Comparison of ENCODE assay signal across 15 cellular contexts in the genomic region with DNA sequence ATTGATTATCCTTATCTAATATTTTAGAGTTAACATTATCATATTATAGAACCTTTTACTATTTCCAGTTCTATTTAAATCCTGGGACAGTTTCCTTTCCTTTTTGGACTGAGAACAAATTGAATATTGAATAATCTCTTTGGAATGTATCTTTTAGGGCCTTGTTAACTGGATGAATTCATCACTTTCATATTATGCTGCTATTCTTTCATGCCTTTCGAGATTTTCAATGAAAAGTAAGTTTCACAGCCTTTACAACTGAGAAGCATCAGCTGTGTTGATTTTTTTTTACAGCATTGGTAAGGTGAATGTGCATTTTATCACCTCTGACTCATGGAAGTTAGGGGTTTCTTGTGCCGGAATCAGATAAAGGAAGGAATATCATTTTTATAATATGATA. TPM values are rescaled to one million over a fixed set of nuclear protein-coding genes. Genes with fewer than 3 reads are reported as not detected.
DNase-seq lines count a peak whose midpoint lies in the region; ATAC-seq, FAIRE-seq and TF ChIP-seq lines count a peak whose summit lies in the region.
"Had no signal": no experiment of that assay in that cellular context is flagged by ENCODE, and none has a peak within 500 bp of the region (broad histone marks: within the 10 kb centered on the region; RNA-seq: fewer than 3 reads in every experiment).

No MANE protein-coding gene starts in this region.

- H3K9me1 ChIP-seq in K562 (ENCODE audit: control insufficient read depth, insufficient read depth, low read length): no peaks in the 10 kb centered on the region

- H2AFZ ChIP-seq in K562 (ENCODE audit: low read depth, low read length): no peak overlapping the region

- no peak for TF ChIP-seq POLR2A in K562 (conservative IDR thresholded peaks at IDR 0.05)
- TF ChIP-seq POLR2A in ovary (IDR thresholded peaks at IDR 0.05): no peak
- no peak for TF ChIP-seq POLR2A in transverse colon (IDR thresholded peaks at IDR 0.05)

- H3K36me3 ChIP-seq in left ventricle myocardium inferior: peaks cover 5% of the 10 kb centered on the region
- no peaks in the 10 kb centered on the region for H3K36me3 ChIP-seq in K562 (ENCODE audit: control insufficient read depth, insufficient read depth, low read length)
- no peaks in the 10 kb centered on the region for H3K36me3 ChIP-seq in ovary
- H3K36me3 ChIP-seq in transverse colon: no peaks in the 10 kb centered on the region
- H3K36me3 ChIP-seq: Peyer's patch, upper lobe of right lung had no signal

- H3K4me3 ChIP-seq in left ventricle myocardium inferior (peak overlapping the region; percentile 4), K562 (no peak overlapping the region), ovary (no peak overlapping the region), transverse colon (no peak overlapping the region)
- H3K4me3 ChIP-seq: Peyer's patch, upper lobe of right lung had no signal

- CTCF ChIA-PET in K562 (lab: Yijun Ruan, JAX; ENCODE audit: low intra/inter-chr PET ratio): no interaction called here

- FAIRE-seq in K562 (lab: Jason Lieb, UNC): no peak
- FAIRE-seq: H1 had no signal

- no peak for TF ChIP-seq RAD21 in K562 (CRISPR knock-in tag; conservative IDR thresholded peaks at IDR 0.05 in 1 of 2, IDR thresholded peaks at IDR 0.05 in 1 of 2)

- POLR2A ChIA-PET in K562 (lab: Yijun Ruan, JAX): no interaction called here

- TF ChIP-seq EP300 in K562 (IDR thresholded peaks at IDR 0.05; ENCODE audit: low read length): no peak
- TF ChIP-seq EP300 in ovary (IDR thresholded peaks at IDR 0.05): no peak
- no peak for TF ChIP-seq EP300 in transverse colon (IDR thresholded peaks at IDR 0.05; ENCODE audit: low read depth)

- intact Hi-C loops in left ventricle myocardium inferior (cut with micrococcal nuclease): no loop called here
- intact Hi-C loops in cardiac septum (cut with DNase I): no loop called here
- intact Hi-C loops in K562 (cut with micrococcal nuclease): no loop called here
- intact Hi-C loops in ovary (cut with DNase I): no loop called here
- intact Hi-C loops in posterior vena cava (cut with DNase I): no loop called here
- intact Hi-C loops in transverse colon (cut with DNase I; ENCODE audit: low total_unique reads): no loop called here

- in situ Hi-C loops in K562 (cut with MboI): no loop called here
- in situ Hi-C loops in transverse colon (cut with MboI; ENCODE audit: low pct_ligation_motif_present in 1 of 4, low pct_unique_long_range_greater_than_20kb in 1 of 4, low sequenced_read_pairs in 3 of 4): no loop called here

- no TSS peak for BruUV-seq in K562 (replicated peaks; lab: Mats Ljungman, UMichigan)

- H3K27ac ChIP-seq in left ventricle myocardium inferior (replicated peaks) (peak overlapping the region; percentile 27), K562 (ENCODE audit: extremely low read depth, low read depth, low read length) (no peak overlapping the region), ovary (no peak overlapping the region), transverse colon (peak overlapping the region in 1 of 4 donors; percentile 2)
- H3K27ac ChIP-seq: Peyer's patch, upper lobe of right lung had no signal

- H3K9ac ChIP-seq in K562 (ENCODE audit: insufficient read depth in 1 of 2, low read depth in 2 of 2, low read length in 2 of 2): no peak overlapping the region

- DNase-seq in left ventricle myocardium inferior (no peak), cardiac septum (ENCODE audit: low spot score) (no peak), K562 (ENCODE audit: extremely low read depth in 1 of 4, low spot score in 3 of 4) (no peak), glomerular visceral epithelial cell (ENCODE audit: extremely low spot score) (peak; percentile 16), ovary (no peak), posterior vena cava (ENCODE audit: low spot score) (no peak), activated gamma-delta T cell treated with Interleukin-2 at 50 U/mL for 16 hours (no peak), transverse colon (no peak)
- DNase-seq: activated T-cell treated with anti-CD3 and anti-CD28 coated beads for 4 hours; NCI-H1930; Peyer's patch; right cardiac atrium; stimulated activated CD4-positive, alpha-beta T cell treated with anti-CD3 and anti-CD28 coated beads, Interleukin-4, amount 100 ng/mL, for 24 hours; upper lobe of right lung had no signal

- H4K20me1 ChIP-seq in K562 (replicated peaks; ENCODE audit: control insufficient read depth, insufficient read depth, low read length): no peaks in the 10 kb centered on the region; the same call in 1 of the 2 replicates

- WGBS in K562 (ENCODE audit: insufficient coverage, low coverage, missing lambda C conversion rate): 80% methylated on average over 2 of the region's 2 CpGs
- 56 to 77% (median 63%) methylated on average over 2 of the region's 2 CpGs for WGBS in ovary, 3 donors
- 47 to 48% methylated on average over 2 of the region's 2 CpGs for WGBS in transverse colon (ENCODE audit: low coverage in 1 of 2), 2 donors

- H3K4me1 ChIP-seq in left ventricle myocardium inferior: peaks cover 93% of the 10 kb centered on the region
- H3K4me1 ChIP-seq in K562 (replicated peaks in 1 of 2; ENCODE audit: control insufficient read depth in 2 of 2, insufficient read depth in 2 of 2, low read length in 2 of 2): peaks cover 0 to 3% of the 10 kb centered on the region in 2 experiments; a peak in 2 of 5 replicates
- peaks cover 4% of the 10 kb centered on the region for H3K4me1 ChIP-seq in ovary (ENCODE audit: insufficient read depth)
- H3K4me1 ChIP-seq in transverse colon: peaks cover 0 to 23% (median 5%) of the 10 kb centered on the region in 4 donors
- H3K4me1 ChIP-seq: Peyer's patch had no signal

- H3K27me3 ChIP-seq in left ventricle myocardium inferior (ENCODE audit: low read depth): no peaks in the 10 kb centered on the region
- no peaks in the 10 kb centered on the region for H3K27me3 ChIP-seq in K562 (ENCODE audit: control insufficient read depth in 2 of 2, insufficient read depth in 2 of 2, low read length in 2 of 2)
- no peaks in the 10 kb centered on the region for H3K27me3 ChIP-seq in ovary
- H3K27me3 ChIP-seq in transverse colon: no peaks in the 10 kb centered on the region
- H3K27me3 ChIP-seq: Peyer's patch, upper lobe of right lung had no signal

- H3K4me2 ChIP-seq in K562 (ENCODE audit: insufficient read depth, low read length): no peak overlapping the region

- H3K9me3 ChIP-seq in left ventricle myocardium inferior (replicated peaks): no peaks in the 10 kb centered on the region
- no peaks in the 10 kb centered on the region for H3K9me3 ChIP-seq in K562 (replicated peaks; ENCODE audit: control insufficient read depth, insufficient read depth, low read depth, low read length)
- no peaks in the 10 kb centered on the region for H3K9me3 ChIP-seq in ovary
- H3K9me3 ChIP-seq in transverse colon: no peaks in the 10 kb centered on the region
- H3K9me3 ChIP-seq: Peyer's patch, upper lobe of right lung had no signal

- peaks cover 47% of the 10 kb centered on the region for H3K79me2 ChIP-seq in K562 (ENCODE audit: control insufficient read depth, insufficient read depth, low read length)

- no peak for TF ChIP-seq CTCF in left ventricle myocardium inferior (IDR thresholded peaks at IDR 0.05; ENCODE audit: borderline replicate concordance)
- TF ChIP-seq CTCF in K562 (IDR thresholded peaks at IDR 0.05 in 2 of 3, conservative IDR thresholded peaks at IDR 0.05 in 1 of 3; ENCODE audit: insufficient read depth in 2 of 3, low read depth in 1 of 3, low read length in 3 of 3): no peak
- no peak for TF ChIP-seq CTCF in ovary (IDR thresholded peaks at IDR 0.05)
- no peak for TF ChIP-seq CTCF in transverse colon (IDR thresholded peaks at IDR 0.05)

- ATAC-seq in K562: no peak
- ATAC-seq: right cardiac atrium, upper lobe of right lung had no signal

TF ChIP-seq in K562, 482 proteins besides CTCF, POLR2A, EP300 and RAD21:
- TF ChIP-seq FOSL1 (tag; conservative IDR thresholded peaks at IDR 0.05) (peak; percentile 62), SMC3 (conservative IDR thresholded peaks at IDR 0.05; ENCODE audit: insufficient read depth, low read depth, low read length) (no peak), SMAD2 (IDR thresholded peaks at IDR 0.05; ENCODE audit: low read depth, low read length) (no peak)

RNA-seq across cellular contexts. Expression of gene PDLIM5, which starts 39.6 kb away (rescaled TPM):
- total RNA-seq in left ventricle myocardium inferior (982 TPM), cardiac septum (1,256 TPM), K562 (2014; rRNA removed) (36.9 and 48.3 TPM in 2 replicates), K562 (2014; rRNA removed; fragmentation: Illumina TruSeq; extraction: Trizol) (79.8 and 82.1 TPM in 2 replicates), K562 (2015; rRNA removed; fragmentation: Illumina TruSeq; extraction: Trizol) (58.5 and 62.5 TPM in 2 replicates), K562 (2021) (89.9 and 97.5 TPM in 2 replicates), ovary (100 to 1,000 TPM in 3 of 7 donors, 10 to 100 TPM in 4; 67.2 to 160 (median 87.8) TPM), posterior vena cava (100 to 1,000 TPM; 418 to 594 TPM), transverse colon (100 to 1,000 TPM in 2 of 4 donors, 10 to 100 TPM in 2; 62.9 to 133 (median 110) TPM)
- 262 and 263 TPM in 2 replicates for total RNA-seq in K562 (2011; cell fraction: chromatin; rRNA removed; ENCODE audit: low replicate concordance)
- total RNA-seq in K562 (2011; cell fraction: nucleolus; rRNA removed): 100 and 103 TPM in 2 replicates
- 170 and 292 TPM in 2 replicates for total RNA-seq in K562 (2011; cell fraction: nucleoplasm; rRNA removed)
- polyA plus RNA-seq in K562 (2011; rRNA removed) (100 and 126 TPM in 2 replicates), K562 (2014; fragmentation: Illumina TruSeq; extraction: Trizol) (117 and 127 TPM in 2 replicates), K562 (2014; fragmentation: Nextera tagmentation; extraction: Ambion mirVana) (10 to 100 TPM; 42.2 to 55.8 TPM), K562 (2014; rRNA removed) (39.0 and 47.9 TPM in 2 replicates), ovary (100 to 1,000 TPM in 1 of 2 donors, 10 to 100 TPM in 1; 24.9 to 154 TPM)
- 84.4 and 144 TPM in 2 replicates for polyA plus RNA-seq in K562 (2011; cell fraction: cytosol; rRNA removed)
- 60.0 and 82.0 TPM in 2 replicates for polyA plus RNA-seq in K562 (2011; cell fraction: nucleus; rRNA removed)
- polyA plus RNA-seq in K562 (2012): 42.7 and 55.2 TPM in 2 replicates
- polyA minus RNA-seq in K562 (2011; rRNA and poly(A)+ RNA removed): 213 and 326 TPM in 2 replicates
- polyA minus RNA-seq in K562 (2011; cell fraction: cytosol; rRNA and poly(A)+ RNA removed): 60.9 and 98.0 TPM in 2 replicates
- 172 and 173 TPM in 2 replicates for polyA minus RNA-seq in K562 (2011; cell fraction: nucleus; rRNA and poly(A)+ RNA removed)
